In genomic region chr6:24431045-24431451, GRCh38 we compare ENCODE assay signal across 2 cellular contexts.
TF ChIP-seq lines count a peak whose summit lies in the region.

No MANE protein-coding gene starts in this region.

TF ChIP-seq in IMR-90, 13 proteins besides CTCF, POLR2A, EP300 and RAD21:
- no peak for TF ChIP-seq ELK1 (IDR thresholded peaks at IDR 0.05; ENCODE audit: borderline replicate concordance, low read depth, low read length)
- no peak for TF ChIP-seq MAFK (IDR thresholded peaks at IDR 0.05; ENCODE audit: low read depth, low read length)
- TF ChIP-seq USF2 (IDR thresholded peaks at IDR 0.05; ENCODE audit: low read depth, low read length), result no peak
- peak; percentile 43 for TF ChIP-seq SMC3 (IDR thresholded peaks at IDR 0.05; ENCODE audit: low read depth, low read length)
- no peak for TF ChIP-seq MAZ (IDR thresholded peaks at IDR 0.05; ENCODE audit: borderline replicate concordance, low read depth, low read length)

TF ChIP-seq in endothelial cell of umbilical vein, 7 proteins besides CTCF, POLR2A, EP300 and RAD21:
- TF ChIP-seq JUN (IDR thresholded peaks at IDR 0.05; ENCODE audit: borderline replicate concordance, insufficient read depth, insufficient read length, low read depth) (no peak), MAX (IDR thresholded peaks at IDR 0.05; ENCODE audit: insufficient read depth, insufficient read length) (no peak), FOS (IDR thresholded peaks at IDR 0.05; ENCODE audit: borderline replicate concordance, insufficient read depth, low read length) (no peak), POLR2AphosphoS5 (IDR thresholded peaks at IDR 0.05; ENCODE audit: insufficient read depth, low read depth, low read length) (no peak), EZH2 (IDR thresholded peaks at IDR 0.05; ENCODE audit: borderline replicate concordance, low read depth, low read length, severe bottlenecking) (no peak), MYC (IDR thresholded peaks at IDR 0.05; ENCODE audit: low read depth, low read length) (no peak), GATA2 (IDR thresholded peaks at IDR 0.05; ENCODE audit: insufficient read depth, insufficient read length, low read depth, low read length) (no peak)
